ENCODE assay signal across 18 cellular contexts in the genomic region with DNA sequence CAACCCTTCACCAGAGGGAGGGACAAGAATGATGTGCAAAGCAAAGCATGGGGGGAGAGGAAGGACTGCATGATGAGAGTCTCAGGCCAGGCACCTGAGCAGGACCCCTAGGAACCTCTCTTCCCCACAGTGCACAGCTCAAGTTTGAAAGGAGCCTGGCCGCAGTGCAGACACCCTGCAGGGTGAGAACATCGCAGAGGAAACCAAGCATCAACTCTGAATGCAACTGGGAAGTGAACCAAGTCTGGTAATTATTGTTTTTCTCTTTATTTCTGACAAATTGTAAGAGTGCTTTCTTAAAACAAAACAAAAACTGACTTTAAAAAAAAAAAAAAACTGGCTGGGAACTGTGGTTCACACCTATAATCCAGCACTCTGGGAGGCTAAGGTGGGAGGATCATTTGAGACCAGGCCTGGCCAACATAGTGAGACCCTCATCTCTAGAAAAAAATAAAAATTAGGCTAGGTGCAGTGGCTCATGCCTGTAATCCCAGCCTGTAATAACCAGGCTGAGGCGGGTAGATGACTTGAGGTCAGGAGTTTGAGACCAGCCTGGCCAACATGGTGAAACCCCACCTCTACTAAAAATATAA.
"Had no signal": no experiment of that assay in that cellular context is flagged by ENCODE, and none has a peak within 500 bp of the region (broad histone marks: within the 10 kb centered on the region; RNA-seq: fewer than 3 reads in every experiment).

No MANE protein-coding gene starts in this region.

- H3K9me3 ChIP-seq: body of pancreas, neutrophil, SK-N-SH, transverse colon had no signal

- H3K27me3 ChIP-seq: body of pancreas, neutrophil, transverse colon had no signal

- H3K9ac ChIP-seq: SK-N-SH had no signal

- H3K27me3 Mint-ChIP-seq: activated B cell treated with CpG ODN at 0.5 μM for 24 hours; activated CD4-positive, alpha-beta T cell treated with anti-CD3 and anti-CD28 coated beads, Interleukin-2, amount 10 ng/mL, durations not matched to agents 24 days and 14 days; activated naive CD8-positive, alpha-beta T cell; stimulated activated naive B cell treated with anti-CD40 and anti-IgM and Interleukin-4, amounts not matched to agents 10 μg/mL and 1 μg/mL and 100 μg/mL, for 72 hours had no signal

- H3K4me1 ChIP-seq: body of pancreas had no signal

- H3K4me3 ChIP-seq: body of pancreas, coronary artery, lung, transverse colon had no signal

- H3K4me3 Mint-ChIP-seq: activated B cell treated with CpG ODN at 0.5 μM for 24 hours; activated CD4-positive, alpha-beta T cell treated with anti-CD3 and anti-CD28 coated beads, Interleukin-2, amount 10 ng/mL, durations not matched to agents 24 days and 14 days; activated naive CD8-positive, alpha-beta T cell; mesothelial cell of epicardium; stimulated activated naive B cell treated with anti-CD40 and anti-IgM and Interleukin-4, amounts not matched to agents 10 μg/mL and 1 μg/mL and 100 μg/mL, for 72 hours had no signal

- H3K4me2 ChIP-seq: SK-N-SH had no signal

- FAIRE-seq: frontal cortex had no signal

- H3K27ac Mint-ChIP-seq: activated B cell treated with CpG ODN at 0.5 μM for 24 hours; activated CD4-positive, alpha-beta T cell treated with anti-CD3 and anti-CD28 coated beads, Interleukin-2, amount 10 ng/mL, durations not matched to agents 24 days and 14 days; activated naive CD8-positive, alpha-beta T cell; mesothelial cell of epicardium; stimulated activated naive B cell treated with anti-CD40 and anti-IgM and Interleukin-4, amounts not matched to agents 10 μg/mL and 1 μg/mL and 100 μg/mL, for 72 hours had no signal

- ATAC-seq: body of pancreas; left colon; stimulated activated naive B cell treated with anti-CD40 and anti-IgM and Interleukin-4, amounts not matched to agents 10 μg/mL and 1 μg/mL and 100 μg/mL, for 72 hours had no signal

- DNase-seq: activated B cell treated with CpG ODN at 0.5 μM for 24 hours; activated CD4-positive, alpha-beta T cell treated with anti-CD3 and anti-CD28 coated beads, Interleukin-2, amount 10 ng/mL, durations not matched to agents 24 days and 14 days; amniotic stem cell; body of pancreas; caudate nucleus; effector CD4-positive, alpha-beta T cell; left colon; SHP77; SK-N-SH; stimulated activated CD4-positive, alpha-beta T cell treated with anti-CD3 and anti-CD28 coated beads, Interleukin-2, amount 100 ng/mL, for 48 hours; stimulated activated naive B cell treated with anti-CD40 and anti-IgM and Interleukin-4, amounts not matched to agents 10 μg/mL and 1 μg/mL and 100 μg/mL, for 72 hours; transverse colon had no signal

- H3K9me3 Mint-ChIP-seq: activated B cell treated with CpG ODN at 0.5 μM for 24 hours; activated CD4-positive, alpha-beta T cell treated with anti-CD3 and anti-CD28 coated beads, Interleukin-2, amount 10 ng/mL, durations not matched to agents 24 days and 14 days; mesothelial cell of epicardium; stimulated activated naive B cell treated with anti-CD40 and anti-IgM and Interleukin-4, amounts not matched to agents 10 μg/mL and 1 μg/mL and 100 μg/mL, for 72 hours had no signal

- H3K27ac ChIP-seq: body of pancreas, coronary artery, neutrophil, transverse colon had no signal
